ENCODE assay signal across 8 cellular contexts in genomic region chr12:123364532-123365140, GRCh38. TPM values are rescaled to one million over a fixed set of nuclear protein-coding genes. Genes with fewer than 3 reads are reported as not detected.
DNase-seq lines count a peak whose midpoint lies in the region; ATAC-seq and TF ChIP-seq lines count a peak whose summit lies in the region.

TSS of gene SBNO1 (minus strand) at chr12:123364847. CDS start at chr12:123350441, 14,406 bp downstream.

- TF ChIP-seq CTCF in AG04449 (IDR thresholded peaks at IDR 0.05; ENCODE audit: insufficient read depth, low read length, missing control alignments), result no peak
- TF ChIP-seq CTCF in right lobe of liver (IDR thresholded peaks at IDR 0.05), result no peak

- CTCF ChIA-PET in AG04449 (lab: Yijun Ruan, JAX), result interaction anchor here (0.8 to 1.7 kb wide), 12 partner anchors 12 to 95 kb away, joined by 3 to 19 read pairs (median 5); partner anchors contain the start of gene KMT5A

- peaks cover 25% of the 10 kb centered on the region for H3K4me1 Mint-ChIP-seq in dendritic cell treated with granulocyte-macrophage colony-stimulating factor and Interleukin-4, amounts not matched to agents 40 ng/mL and 50 ng/mL, for 4 days (ENCODE audit: low read depth)

- peaks cover 15% of the 10 kb centered on the region for H3K36me3 Mint-ChIP-seq in dendritic cell treated with granulocyte-macrophage colony-stimulating factor and Interleukin-4, amounts not matched to agents 40 ng/mL and 50 ng/mL, for 4 days (ENCODE audit: low read depth)

- no peaks in the 10 kb centered on the region for H3K36me3 ChIP-seq in right lobe of liver

- H3K27ac Mint-ChIP-seq in dendritic cell treated with granulocyte-macrophage colony-stimulating factor and Interleukin-4, amounts not matched to agents 40 ng/mL and 50 ng/mL, for 4 days, result peak within 1 kb of the TSS; percentile 96

- no peaks in the 10 kb centered on the region for H3K9me3 Mint-ChIP-seq in dendritic cell treated with granulocyte-macrophage colony-stimulating factor and Interleukin-4, amounts not matched to agents 40 ng/mL and 50 ng/mL, for 4 days

- H3K27me3 ChIP-seq in right lobe of liver, result no peaks in the 10 kb centered on the region

- peak; percentile 78 for TF ChIP-seq POLR2A in right lobe of liver (IDR thresholded peaks at IDR 0.05)

- no peaks in the 10 kb centered on the region for H3K27me3 Mint-ChIP-seq in dendritic cell treated with granulocyte-macrophage colony-stimulating factor and Interleukin-4, amounts not matched to agents 40 ng/mL and 50 ng/mL, for 4 days

- ATAC-seq in GM19023 (IDR thresholded peaks at IDR 0.05; ENCODE audit: unreplicated experiment), result peak; percentile 41
- ATAC-seq in HG03342 (IDR thresholded peaks at IDR 0.05; ENCODE audit: unreplicated experiment), result peak; percentile 35
- peak; percentile 87 to 91 (median 88) for ATAC-seq in right lobe of liver

- POLR2A ChIA-PET in AG04449 (lab: Yijun Ruan, JAX), result interaction anchor here (0.7 to 2.5 kb wide), 4 partner anchors 19 to 237 kb away, joined by 3 to 19 read pairs (median 4); partner anchors contain the start of gene KMT5A

- peaks cover 0 to 19% (median 7%) of the 10 kb centered on the region in 4 donors for H3K4me1 ChIP-seq in right lobe of liver

- 1% methylated on average over 16 of the region's 58 CpGs for WGBS in right lobe of liver (ENCODE audit: insufficient coverage, low coverage, low lambda C conversion rate, missing lambda C conversion rate)

- DNase-seq in AG04449 (ENCODE audit: low read depth, low spot score) (peak; percentile 19), NCI-H524 treated with DMSO at 0.1 percent for 48 hours (lab: John Stamatoyannopoulos, UW) (peak; percentile 29), right lobe of liver (peak; percentile 93 to 94 (median 93))
- DNase-seq in activated CD4-positive, alpha-beta T cell treated with anti-CD3 and anti-CD28 coated beads for 4 hours, result peak; percentile 89 to 94
- DNase-seq in stimulated activated CD4-positive, alpha-beta T cell treated with anti-CD3 and anti-CD28 coated beads, Interleukin-4, amount 100 ng/mL, for 4 hours, result peak; percentile 87 to 88

- H3K4me3 ChIP-seq in AG04449 (ENCODE audit: low read depth, low read length) (peak within 1 kb of the TSS; percentile 87), right lobe of liver (peak within 1 kb of the TSS; percentile 74 to 95 (median 94))

- intact Hi-C loops in dendritic cell treated with granulocyte-macrophage colony-stimulating factor and Interleukin-4, amounts not matched to agents 40 ng/mL and 50 ng/mL, for 4 days (cut with micrococcal nuclease), result loop anchor here (1.0 to 10.0 kb wide), 3 partner anchors 19 to 70 kb away; partner anchors contain the start of gene RILPL2
- intact Hi-C loops in right lobe of liver (cut with DNase I), result no loop called here

- H3K4me3 Mint-ChIP-seq in dendritic cell treated with granulocyte-macrophage colony-stimulating factor and Interleukin-4, amounts not matched to agents 40 ng/mL and 50 ng/mL, for 4 days, result peak within 1 kb of the TSS; percentile 90

- peak within 1 kb of the TSS; percentile 82 to 88 (median 82) for H3K27ac ChIP-seq in right lobe of liver

- no peaks in the 10 kb centered on the region for H3K9me3 ChIP-seq in right lobe of liver

RNA-seq across cellular contexts. Expression of gene SBNO1, which starts in this region (rescaled TPM):
- 10 to 100 TPM; 11.5 to 15.7 (median 13.2) TPM for total RNA-seq in right lobe of liver

Comparison
In these comparisons a context has a peak if more than half of its experiments do, and no peak if none do; other contexts are left out.
1. Peak in every context shown above with its lines: DNase-seq, ATAC-seq, H3K4me3 ChIP-seq and H3K27ac ChIP-seq.
2. DNase-seq: peak in every context shown above with its lines; median percentile 93 in right lobe of liver; 92 in activated CD4-positive, alpha-beta T cell treated with anti-CD3 and anti-CD28 coated beads for 4 hours; 88 in stimulated activated CD4-positive, alpha-beta T cell treated with anti-CD3 and anti-CD28 coated beads, Interleukin-4, amount 100 ng/mL, for 4 hours; 29 in NCI-H524 treated with DMSO at 0.1 percent for 48 hours; 19 in AG04449.
3. ATAC-seq: peak in every context shown above with its lines; median percentile 88 in right lobe of liver; 41 in GM19023; 35 in HG03342.